ENCODE assay signal across 1 cellular context in the genomic region with DNA sequence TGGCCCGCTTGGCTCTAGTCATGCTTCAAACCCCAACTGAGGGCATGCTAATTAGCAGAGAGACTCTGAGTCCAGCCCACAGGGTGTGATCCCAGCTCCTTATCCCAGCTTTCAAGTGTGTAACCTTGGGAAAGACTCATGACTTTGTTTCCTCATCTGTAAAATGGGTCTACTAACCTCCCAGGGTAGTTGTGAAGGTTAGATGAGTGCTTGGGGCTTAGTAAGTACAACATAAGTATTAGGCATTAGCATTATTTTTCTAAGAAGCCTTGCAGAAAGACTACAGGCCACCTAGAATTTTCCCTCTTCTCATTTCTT.
TF ChIP-seq lines count a peak whose summit lies in the region.

No MANE protein-coding gene starts in this region.

TF ChIP-seq in HepG2, 621 proteins besides CTCF, POLR2A, EP300 and RAD21 (continued from another document):
- no peak for TF ChIP-seq ZNF34 (CRISPR knock-in tag; IDR thresholded peaks at IDR 0.05; ENCODE audit: borderline replicate concordance)
